ENCODE assay signal across 7 cellular contexts in the genomic region with DNA sequence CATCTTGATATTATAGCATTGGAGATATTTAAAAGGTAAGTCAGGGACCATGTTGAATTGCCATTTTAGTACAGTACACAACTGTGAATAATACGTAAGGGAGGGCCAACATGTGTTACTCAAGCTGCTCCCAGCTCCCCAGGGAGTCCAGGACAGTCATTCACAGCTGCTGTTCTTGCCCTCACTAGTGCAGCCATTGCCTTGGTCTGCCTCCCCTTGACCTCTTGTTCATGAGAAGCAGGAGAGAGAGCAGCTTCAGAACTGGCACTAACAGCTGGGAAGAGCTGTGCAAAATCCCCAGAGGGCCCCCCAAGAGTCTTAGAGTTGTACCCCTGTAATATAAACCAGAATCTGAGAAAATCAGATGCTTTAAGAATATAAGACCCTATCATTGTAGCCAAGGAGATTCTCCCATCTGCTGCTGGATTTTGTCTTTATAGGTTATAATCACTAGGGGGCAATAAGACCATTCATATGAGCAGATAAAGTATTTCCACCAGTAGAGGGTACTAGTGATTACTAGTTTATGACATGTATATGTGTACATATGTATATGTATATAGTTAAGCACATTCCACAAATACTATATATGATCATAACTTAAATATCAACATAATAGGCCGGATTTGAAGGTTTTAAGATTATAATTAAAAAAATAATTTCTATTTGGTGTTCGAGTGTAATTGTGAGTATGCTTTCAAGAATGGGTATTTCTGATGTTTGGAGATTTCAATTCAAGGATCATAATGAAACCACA. TPM values are rescaled to one million over a fixed set of nuclear protein-coding genes. Genes with fewer than 3 reads are reported as not detected.
DNase-seq lines count a peak whose midpoint lies in the region; ATAC-seq and TF ChIP-seq lines count a peak whose summit lies in the region.

No MANE protein-coding gene starts in this region.

- no peak overlapping the region for H3K9ac ChIP-seq in smooth muscle cell (ENCODE audit: low read depth)

- H2AFZ ChIP-seq in smooth muscle cell (ENCODE audit: low read depth), result no peak overlapping the region

- H3K4me2 ChIP-seq in smooth muscle cell, result peak overlapping the region; percentile 6

- CTCF ChIA-PET in GM10248 (lab: Yijun Ruan, JAX), result interaction anchor here (0.7 to 2.6 kb wide), 8 partner anchors 9 to 27 kb away, joined by 3 to 20 read pairs (median 5); no protein-coding TSS in a partner anchor

- DNase-seq in GM10248 (ENCODE audit: extremely low spot score), result peak; percentile 65
- DNase-seq in NCI-H2196 treated with DMSO at 0.1 percent for 48 hours (lab: John Stamatoyannopoulos, UW; ENCODE audit: unreplicated experiment), result peak; percentile 18
- no peak for DNase-seq in activated naive CD8-positive, alpha-beta T cell treated with anti-CD3 and anti-CD28 coated beads, Interleukin-2, amount 50 U/mL, for 24 hours
- no peak for DNase-seq in left ventricle myocardium superior
- DNase-seq in smooth muscle cell (lab: John Stamatoyannopoulos, UW; ENCODE audit: unreplicated experiment), result no peak

- 82% methylated on average over 3 of the region's 3 CpGs for WGBS in smooth muscle cell (ENCODE audit: low lambda C conversion rate)

- peaks cover 4% of the 10 kb centered on the region for H3K36me3 ChIP-seq in smooth muscle cell (ENCODE audit: low read depth)

- H3K9me3 ChIP-seq in smooth muscle cell (replicated peaks; ENCODE audit: low read depth), result no peaks in the 10 kb centered on the region

- H4K20me1 ChIP-seq in smooth muscle cell (ENCODE audit: low read depth), result no peaks in the 10 kb centered on the region

- intact Hi-C loops in left ventricle myocardium superior (cut with micrococcal nuclease), result no loop called here

- H3K4me1 Mint-ChIP-seq in activated naive CD8-positive, alpha-beta T cell treated with anti-CD3 and anti-CD28 coated beads, Interleukin-2, amount 50 U/mL, for 24 hours, result no peaks in the 10 kb centered on the region

- H3K36me3 Mint-ChIP-seq in activated naive CD8-positive, alpha-beta T cell treated with anti-CD3 and anti-CD28 coated beads, Interleukin-2, amount 50 U/mL, for 24 hours (ENCODE audit: low read depth), result peaks cover 10% of the 10 kb centered on the region

- H3K27ac ChIP-seq in smooth muscle cell (ENCODE audit: low read depth), result no peak overlapping the region

- H3F3A ChIP-seq in smooth muscle cell (ENCODE audit: low read depth), result no peaks in the 10 kb centered on the region

- no peak overlapping the region for H3K4me3 Mint-ChIP-seq in activated naive CD8-positive, alpha-beta T cell treated with anti-CD3 and anti-CD28 coated beads, Interleukin-2, amount 50 U/mL, for 24 hours

- ATAC-seq in HG02798 (IDR thresholded peaks at IDR 0.05; ENCODE audit: poor library complexity, unreplicated experiment) (peak; percentile 66), left ventricle myocardium superior (peak; percentile 63), HG03045 (IDR thresholded peaks at IDR 0.05; ENCODE audit: unreplicated experiment) (no peak)
- peak; percentile 76 for ATAC-seq in activated naive CD8-positive, alpha-beta T cell treated with anti-CD3 and anti-CD28 coated beads, Interleukin-2, amount 50 U/mL, for 24 hours

- H3K27ac Mint-ChIP-seq in activated naive CD8-positive, alpha-beta T cell treated with anti-CD3 and anti-CD28 coated beads, Interleukin-2, amount 50 U/mL, for 24 hours, result no peak overlapping the region

- TF ChIP-seq CTCF in GM10248 (IDR thresholded peaks at IDR 0.05; ENCODE audit: control extremely low read depth, extremely low read depth, low read depth, missing control alignments), result peak; percentile 80
- peak; percentile 68 for TF ChIP-seq CTCF in smooth muscle cell (IDR thresholded peaks at IDR 0.05; ENCODE audit: borderline replicate concordance, insufficient read depth, poor library complexity, severe bottlenecking)

- H3K9me3 Mint-ChIP-seq in activated naive CD8-positive, alpha-beta T cell treated with anti-CD3 and anti-CD28 coated beads, Interleukin-2, amount 50 U/mL, for 24 hours, result no peaks in the 10 kb centered on the region

- no peaks in the 10 kb centered on the region for H3K27me3 Mint-ChIP-seq in activated naive CD8-positive, alpha-beta T cell treated with anti-CD3 and anti-CD28 coated beads, Interleukin-2, amount 50 U/mL, for 24 hours

- no peaks in the 10 kb centered on the region for H3K79me2 ChIP-seq in smooth muscle cell (ENCODE audit: low read depth)

- H3K27me3 ChIP-seq in smooth muscle cell (ENCODE audit: low read depth), result no peaks in the 10 kb centered on the region

- H3K4me3 ChIP-seq in smooth muscle cell, result no peak overlapping the region

- no peaks in the 10 kb centered on the region for H3K4me1 ChIP-seq in smooth muscle cell (ENCODE audit: low read depth)

- POLR2A ChIA-PET in GM10248 (lab: Yijun Ruan, JAX), result interaction anchor here (0.5 kb wide), 1 partner anchor 117 kb away, joined by 3 read pairs; no protein-coding TSS in a partner anchor

RNA-seq across cellular contexts. Expression of a gene that starts 16.6 kb away (rescaled TPM):
- total RNA-seq in left ventricle myocardium superior (4.7 TPM), smooth muscle cell (2.1 and 4.9 TPM in 2 replicates)
- polyA plus RNA-seq in smooth muscle cell, result 2.3 and 4.6 TPM in 2 replicates

RNA-seq across cellular contexts. Expression of a gene that starts 17.0 kb away (rescaled TPM):
- total RNA-seq in left ventricle myocardium superior (318 TPM), smooth muscle cell (358 and 402 TPM in 2 replicates)
- polyA plus RNA-seq in smooth muscle cell, result 427 and 444 TPM in 2 replicates

RNA-seq across cellular contexts. Expression of a gene that starts 52.0 kb away (rescaled TPM):
- total RNA-seq in left ventricle myocardium superior (not detected), smooth muscle cell (not detected in 2 replicates)
- polyA plus RNA-seq in smooth muscle cell, result not detected in 2 replicates

Comparison
In these comparisons a context has a peak if more than half of its experiments do, and no peak if none do; other contexts are left out.
1. DNase-seq: peak in GM10248 (single experiment) and NCI-H2196 treated with DMSO at 0.1 percent for 48 hours (single experiment); none in activated naive CD8-positive, alpha-beta T cell treated with anti-CD3 and anti-CD28 coated beads, Interleukin-2, amount 50 U/mL, for 24 hours (single experiment), left ventricle myocardium superior (single experiment) and smooth muscle cell (single experiment).